1 cellular context compared by ENCODE assay signal in the genomic region with DNA sequence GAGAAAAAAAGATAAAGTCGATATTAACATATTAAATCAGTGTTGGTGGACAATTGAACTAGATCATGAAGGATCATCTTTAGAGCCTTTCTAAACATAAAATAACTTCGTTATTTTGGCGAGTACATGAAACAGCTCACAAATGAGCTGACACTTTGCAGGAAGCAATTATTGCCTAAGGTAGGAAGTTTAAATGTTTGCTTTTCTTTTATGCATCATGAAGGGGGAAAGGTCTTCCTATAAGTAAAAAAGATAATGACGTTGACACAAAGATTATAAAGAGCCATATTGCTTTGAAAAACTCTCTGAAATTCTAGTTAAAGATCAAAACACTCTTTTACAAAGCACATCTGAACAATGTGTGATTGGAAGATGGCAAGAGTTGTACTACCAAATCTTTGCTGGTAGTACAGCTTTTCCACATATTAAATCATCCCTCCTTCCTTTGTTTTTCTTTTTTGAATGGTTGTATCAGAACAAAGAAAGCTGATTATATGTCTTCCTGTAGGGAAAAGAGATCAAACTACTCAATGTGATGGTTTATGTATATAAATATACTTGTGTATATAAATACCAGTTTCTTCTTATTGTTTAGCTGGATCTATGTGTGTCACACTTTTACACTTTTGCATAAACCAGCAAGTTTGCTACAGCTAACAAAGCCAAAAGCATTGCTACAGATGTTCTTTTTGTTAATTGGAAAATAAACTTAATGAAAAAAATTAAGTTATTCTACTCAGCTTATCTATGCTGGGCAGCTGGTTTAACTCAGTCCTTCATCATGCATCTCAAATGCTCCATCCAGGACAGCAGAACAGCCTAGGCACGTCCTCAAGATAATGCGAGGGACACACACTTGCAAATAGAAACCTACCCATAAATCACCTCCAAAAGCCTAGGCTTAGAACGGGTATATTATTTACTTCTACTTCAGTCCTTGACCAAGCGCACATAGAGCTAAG.
TF ChIP-seq lines count a peak whose summit lies in the region.

No MANE protein-coding gene starts in this region.

TF ChIP-seq in HepG2, 621 proteins besides CTCF, POLR2A, EP300 and RAD21 (continued from another document and continues in another):
- TF ChIP-seq RXRB (CRISPR knock-in tag; IDR thresholded peaks at IDR 0.05; ENCODE audit: borderline replicate concordance) (peak; percentile 79), CEBPB (IDR thresholded peaks at IDR 0.05; ENCODE audit: borderline replicate concordance, low read depth, low read length) (peak; percentile 11; the same call in 1 of the 2 replicates), IRF2 (CRISPR knock-in tag; IDR thresholded peaks at IDR 0.05) (no peak; the same call in 1 of the 2 replicates), ZNF160 (CRISPR knock-in tag; IDR thresholded peaks at IDR 0.05) (no peak), NFIC (IDR thresholded peaks at IDR 0.05; ENCODE audit: low read length) (peak; percentile 98), FOXJ3 (CRISPR knock-in tag; IDR thresholded peaks at IDR 0.05; ENCODE audit: borderline replicate concordance) (peak; percentile 86; the same call in 1 of the 2 replicates), MAFK (conservative IDR thresholded peaks at IDR 0.05 in 1 of 2, IDR thresholded peaks at IDR 0.05 in 1 of 2; ENCODE audit: low read length in 2 of 2) (no peak), RERE (CRISPR knock-in tag; IDR thresholded peaks at IDR 0.05; ENCODE audit: low read depth) (peak; percentile 91), ETV6 (CRISPR knock-in tag; conservative IDR thresholded peaks at IDR 0.05) (no peak), ZKSCAN8 (CRISPR knock-in tag; IDR thresholded peaks at IDR 0.05; ENCODE audit: borderline replicate concordance) (peak; percentile 64; the same call in 1 of the 2 replicates), HMG20A (CRISPR knock-in tag; IDR thresholded peaks at IDR 0.05; ENCODE audit: borderline replicate concordance) (peak; percentile 93), ZFP36L1 (CRISPR knock-in tag; IDR thresholded peaks at IDR 0.05) (no peak), THAP8 (CRISPR knock-in tag; IDR thresholded peaks at IDR 0.05; ENCODE audit: borderline replicate concordance) (no peak), EED (CRISPR knock-in tag; IDR thresholded peaks at IDR 0.05) (no peak), KDM2A (CRISPR knock-in tag; IDR thresholded peaks at IDR 0.05; ENCODE audit: borderline replicate concordance, low read depth) (no peak), ARID5B (CRISPR knock-in tag; IDR thresholded peaks at IDR 0.05) (peak; percentile 99), ZNF142 (CRISPR knock-in tag; IDR thresholded peaks at IDR 0.05) (no peak), HOXA7 (CRISPR knock-in tag; IDR thresholded peaks at IDR 0.05) (no peak), BCL6 (CRISPR knock-in tag; IDR thresholded peaks at IDR 0.05) (peak; percentile 85), SP1 (IDR thresholded peaks at IDR 0.05) (no peak), SP1 (CRISPR knock-in tag; IDR thresholded peaks at IDR 0.05) (no peak), NR2F1 (CRISPR knock-in tag; IDR thresholded peaks at IDR 0.05) (peak in 1 of 2 experiments; percentile 85; a peak in 2 of 4 replicates), ATF2 (CRISPR knock-in tag; IDR thresholded peaks at IDR 0.05) (peak; percentile 58; the same call in 1 of the 2 replicates), BHLHE40 (IDR thresholded peaks at IDR 0.05; ENCODE audit: low read length) (no peak), POLR2AphosphoS5 (IDR thresholded peaks at IDR 0.05; ENCODE audit: low read depth, low read length) (no peak)
- TF ChIP-seq, protein P1, sequence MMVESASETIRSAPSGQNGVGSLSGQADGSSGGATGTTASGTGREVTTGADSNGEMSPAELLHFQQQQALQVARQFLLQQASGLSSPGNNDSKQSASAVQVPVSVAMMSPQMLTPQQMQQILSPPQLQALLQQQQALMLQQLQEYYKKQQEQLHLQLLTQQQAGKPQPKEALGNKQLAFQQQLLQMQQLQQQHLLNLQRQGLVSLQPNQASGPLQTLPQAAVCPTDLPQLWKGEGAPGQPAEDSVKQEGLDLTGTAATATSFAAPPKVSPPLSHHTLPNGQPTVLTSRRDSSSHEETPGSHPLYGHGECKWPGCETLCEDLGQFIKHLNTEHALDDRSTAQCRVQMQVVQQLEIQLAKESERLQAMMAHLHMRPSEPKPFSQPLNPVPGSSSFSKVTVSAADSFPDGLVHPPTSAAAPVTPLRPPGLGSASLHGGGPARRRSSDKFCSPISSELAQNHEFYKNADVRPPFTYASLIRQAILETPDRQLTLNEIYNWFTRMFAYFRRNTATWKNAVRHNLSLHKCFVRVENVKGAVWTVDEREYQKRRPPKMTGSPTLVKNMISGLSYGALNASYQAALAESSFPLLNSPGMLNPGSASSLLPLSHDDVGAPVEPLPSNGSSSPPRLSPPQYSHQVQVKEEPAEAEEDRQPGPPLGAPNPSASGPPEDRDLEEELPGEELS (CRISPR knock-in tag; IDR thresholded peaks at IDR 0.05): peak; percentile 88
- TF ChIP-seq, protein P2, sequence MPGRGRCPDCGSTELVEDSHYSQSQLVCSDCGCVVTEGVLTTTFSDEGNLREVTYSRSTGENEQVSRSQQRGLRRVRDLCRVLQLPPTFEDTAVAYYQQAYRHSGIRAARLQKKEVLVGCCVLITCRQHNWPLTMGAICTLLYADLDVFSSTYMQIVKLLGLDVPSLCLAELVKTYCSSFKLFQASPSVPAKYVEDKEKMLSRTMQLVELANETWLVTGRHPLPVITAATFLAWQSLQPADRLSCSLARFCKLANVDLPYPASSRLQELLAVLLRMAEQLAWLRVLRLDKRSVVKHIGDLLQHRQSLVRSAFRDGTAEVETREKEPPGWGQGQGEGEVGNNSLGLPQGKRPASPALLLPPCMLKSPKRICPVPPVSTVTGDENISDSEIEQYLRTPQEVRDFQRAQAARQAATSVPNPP (CRISPR knock-in tag; IDR thresholded peaks at IDR 0.05): no peak
